Comparison of ENCODE assay signal across 17 cellular contexts in the genomic region with DNA sequence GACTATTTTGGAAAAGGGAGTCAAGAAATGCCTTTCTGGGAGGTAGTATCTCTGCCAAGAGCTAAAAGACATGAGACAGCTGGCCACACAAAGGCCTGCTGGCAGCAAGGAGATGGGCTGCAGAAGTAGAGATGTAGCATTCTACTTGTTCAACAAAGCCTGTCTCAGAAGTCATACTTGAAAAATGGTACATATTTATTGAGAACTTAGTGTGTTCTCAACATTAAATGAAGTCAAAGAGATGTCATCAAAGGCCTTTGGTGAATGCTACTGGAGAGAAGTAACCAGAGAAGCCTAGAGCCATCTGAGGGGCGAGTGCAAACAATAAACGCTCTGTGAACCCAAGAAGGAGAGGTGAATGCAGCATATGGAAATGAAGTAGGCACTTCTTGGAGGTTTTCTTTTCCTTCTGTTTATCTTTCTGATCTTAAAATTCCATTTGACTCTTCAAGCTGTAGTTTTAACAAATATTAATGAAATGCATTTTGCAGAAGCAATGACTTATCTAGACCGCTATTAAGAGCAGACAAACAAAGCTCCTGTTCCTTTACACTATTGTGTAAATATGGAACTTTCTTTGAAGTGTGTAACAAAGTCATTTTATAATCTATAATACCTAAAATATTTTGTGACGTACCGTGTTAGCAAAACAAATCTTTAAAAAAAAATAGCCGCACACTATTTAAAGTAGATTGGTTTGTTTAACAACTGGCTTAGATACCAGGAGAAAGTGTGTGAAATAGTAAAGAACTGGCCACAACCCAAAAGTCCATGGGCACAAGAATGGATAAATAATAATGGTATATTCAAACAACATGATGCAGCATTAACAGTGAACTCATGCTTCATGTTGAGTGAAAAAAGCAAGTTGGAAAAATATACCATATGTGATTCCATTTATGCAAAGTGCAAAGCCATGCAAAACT.
DNase-seq lines count a peak whose midpoint lies in the region; ATAC-seq, FAIRE-seq and TF ChIP-seq lines count a peak whose summit lies in the region.
"Had no signal": no experiment of that assay in that cellular context is flagged by ENCODE, and none has a peak within 500 bp of the region (broad histone marks: within the 10 kb centered on the region; RNA-seq: fewer than 3 reads in every experiment).

No MANE protein-coding gene starts in this region.

- no peak overlapping the region for H3K4ac ChIP-seq in IMR-90 (ENCODE audit: low read depth, low read length)

- no peak overlapping the region for H3K56ac ChIP-seq in IMR-90 (ENCODE audit: extremely low read depth, insufficient read depth, low read length)

- no peaks in the 10 kb centered on the region for H3K4me1 ChIP-seq in A549
- peaks cover 22% of the 10 kb centered on the region for H3K4me1 ChIP-seq in IMR-90 (ENCODE audit: control insufficient read depth, insufficient read depth, low read length)
- H3K4me1 ChIP-seq in endothelial cell of umbilical vein (ENCODE audit: control insufficient read depth, extremely low read depth, insufficient read depth, low read length), result no peaks in the 10 kb centered on the region
- H3K4me1 ChIP-seq in neural progenitor cell, result peaks cover 83% of the 10 kb centered on the region

- peaks cover 4% of the 10 kb centered on the region; the same call in 1 of the 2 replicates for H3K9me1 ChIP-seq in IMR-90 (ENCODE audit: insufficient read depth, low read length)
- no peaks in the 10 kb centered on the region for H3K9me1 ChIP-seq in endothelial cell of umbilical vein (replicated peaks; ENCODE audit: control insufficient read depth, extremely low read depth, insufficient read depth, low read length)

- H3K18ac ChIP-seq in IMR-90 (ENCODE audit: low read depth, low read length), result peak overlapping the region; percentile 24; the same call in 1 of the 2 replicates

- H2AK5ac ChIP-seq in IMR-90 (ENCODE audit: low read depth, low read length), result no peak overlapping the region

- no peak overlapping the region for H3K14ac ChIP-seq in IMR-90 (replicated peaks; ENCODE audit: low read depth, low read length)

- CTCF ChIA-PET in A549 (lab: Yijun Ruan, JAX), result no interaction called here
- CTCF ChIA-PET in IMR-90 (lab: Yijun Ruan, JAX), result interaction anchor here (1.3 kb wide), 1 partner anchor 30 kb away, joined by 4 read pairs; no protein-coding TSS in a partner anchor
- CTCF ChIA-PET in endothelial cell of umbilical vein (lab: Charles Lee), result no interaction called here
- CTCF ChIA-PET in activated naive CD4-positive, alpha-beta T cell treated with anti-CD3 and anti-CD28 coated beads, Interleukin-2, amount 10 ng/mL, durations not matched to agents 7 days and 5 days (lab: Charles Lee), result no interaction called here

- H3K4me3 ChIP-seq in A549 (no peak overlapping the region), IMR-90 (ENCODE audit: insufficient read depth, low read depth, low read length) (no peak overlapping the region), endothelial cell of umbilical vein (replicated peaks in 1 of 3; ENCODE audit: insufficient read depth in 1 of 3, low read depth in 1 of 3, low read length in 3 of 3) (no peak overlapping the region), neural progenitor cell (no peak overlapping the region)
- H3K4me3 ChIP-seq: gastrocnemius medialis had no signal

- H3K4me2 ChIP-seq in A549 (no peak overlapping the region), IMR-90 (ENCODE audit: low read depth, low read length) (no peak overlapping the region), endothelial cell of umbilical vein (ENCODE audit: insufficient read depth, low read length) (no peak overlapping the region), neural progenitor cell (peak overlapping the region; percentile 4)

- H3K27me3 ChIP-seq in IMR-90 (ENCODE audit: control insufficient read depth, insufficient read depth, low read length), result no peaks in the 10 kb centered on the region
- H3K27me3 ChIP-seq in endothelial cell of umbilical vein (ENCODE audit: control insufficient read depth in 2 of 2, insufficient read depth in 2 of 2, low read length in 2 of 2), result no peaks in the 10 kb centered on the region
- no peaks in the 10 kb centered on the region for H3K27me3 ChIP-seq in neural progenitor cell
- H3K27me3 ChIP-seq: gastrocnemius medialis had no signal

- H3K4me1 Mint-ChIP-seq in neural progenitor cell, result peaks cover 74% of the 10 kb centered on the region
- H3K4me1 Mint-ChIP-seq in activated naive CD4-positive, alpha-beta T cell treated with anti-CD3 and anti-CD28 coated beads, Interleukin-2, amount 10 ng/mL, durations not matched to agents 7 days and 5 days, result no peaks in the 10 kb centered on the region
- H3K4me1 Mint-ChIP-seq: activated CD4-positive, alpha-beta T cell treated with anti-CD3 and anti-CD28 coated beads, Interleukin-2, amount 10 ng/mL, durations not matched to agents 24 days and 14 days; central memory CD8-positive, alpha-beta T cell had no signal

- H2AK9ac ChIP-seq in IMR-90 (replicated peaks; ENCODE audit: low read depth, low read length, poor library complexity), result no peak overlapping the region

- DNase-seq in A549 (ENCODE audit: low read depth in 1 of 2, low spot score in 1 of 2) (no peak), IMR-90 (no peak), endothelial cell of umbilical vein (ENCODE audit: low read depth, low spot score) (no peak), neural progenitor cell (ENCODE audit: low spot score) (no peak)
- DNase-seq in activated CD8-positive, alpha-beta memory T cell treated with anti-CD3 and anti-CD28 coated beads, Interleukin-2, amount 50 U/mL, for 48 hours, result no peak
- DNase-seq in activated naive CD4-positive, alpha-beta T cell treated with anti-CD3 and anti-CD28 coated beads, Interleukin-2, amount 10 ng/mL, durations not matched to agents 7 days and 5 days, result no peak
- DNase-seq: activated CD4-positive, alpha-beta T cell treated with anti-CD3 and anti-CD28 coated beads, Interleukin-2, amount 10 ng/mL, durations not matched to agents 24 days and 14 days; activated T-cell treated with anti-CD3 and anti-CD28 coated beads for 4 hours; gastrocnemius medialis; NCI-H1092; NCI-H2227 treated with DMSO at 0.1 percent for 48 hours; T-helper 9 cell had no signal

- peaks cover 13% of the 10 kb centered on the region for H3K36me3 Mint-ChIP-seq in neural progenitor cell
- H3K36me3 Mint-ChIP-seq in activated naive CD4-positive, alpha-beta T cell treated with anti-CD3 and anti-CD28 coated beads, Interleukin-2, amount 10 ng/mL, durations not matched to agents 7 days and 5 days, result no peaks in the 10 kb centered on the region

- no peak overlapping the region for H2AFZ ChIP-seq in IMR-90 (replicated peaks; ENCODE audit: low read length, poor library complexity)
- H2AFZ ChIP-seq in endothelial cell of umbilical vein (ENCODE audit: low read depth, low read length), result no peak overlapping the region
- H2AFZ ChIP-seq in neural progenitor cell (replicated peaks), result no peak overlapping the region

- H3K36me3 ChIP-seq in IMR-90 (ENCODE audit: control insufficient read depth, insufficient read depth, low read length) (no peaks in the 10 kb centered on the region), endothelial cell of umbilical vein (ENCODE audit: control insufficient read depth in 2 of 2, extremely low read depth in 1 of 2, insufficient read depth in 2 of 2, low read length in 2 of 2) (peaks cover 0 to 1% of the 10 kb centered on the region in 2 experiments), neural progenitor cell (no peaks in the 10 kb centered on the region)
- H3K36me3 ChIP-seq: gastrocnemius medialis had no signal

- no peak overlapping the region for H3K27ac Mint-ChIP-seq in neural progenitor cell
- H3K27ac Mint-ChIP-seq in activated naive CD4-positive, alpha-beta T cell treated with anti-CD3 and anti-CD28 coated beads, Interleukin-2, amount 10 ng/mL, durations not matched to agents 7 days and 5 days, result no peak overlapping the region
- H3K27ac Mint-ChIP-seq: activated CD4-positive, alpha-beta T cell treated with anti-CD3 and anti-CD28 coated beads, Interleukin-2, amount 10 ng/mL, durations not matched to agents 24 days and 14 days; memory B cell; stimulated activated naive CD8-positive, alpha-beta T cell treated with anti-CD3 and anti-CD28 coated beads, Interleukin-15, Interleukin-2, amounts not matched to agents 100 ng/mL and 50 ng/mL, for 24 hours had no signal

- no peaks in the 10 kb centered on the region for H3K27me3 Mint-ChIP-seq in neural progenitor cell (ENCODE audit: insufficient read depth, low read depth)
- no peaks in the 10 kb centered on the region for H3K27me3 Mint-ChIP-seq in activated naive CD4-positive, alpha-beta T cell treated with anti-CD3 and anti-CD28 coated beads, Interleukin-2, amount 10 ng/mL, durations not matched to agents 7 days and 5 days
- H3K27me3 Mint-ChIP-seq: central memory CD8-positive, alpha-beta T cell; memory B cell had no signal

- no peak overlapping the region for H3K9ac ChIP-seq in IMR-90 (ENCODE audit: low read depth, low read length)
- no peak overlapping the region for H3K9ac ChIP-seq in endothelial cell of umbilical vein (replicated peaks; ENCODE audit: extremely low read depth, insufficient read depth, low read length)
- H3K9ac ChIP-seq in neural progenitor cell, result no peak overlapping the region

- 76% methylated on average over 6 of the region's 6 CpGs for WGBS in A549 (ENCODE audit: missing lambda C conversion rate)
- WGBS in IMR-90 (ENCODE audit: extremely low coverage in 2 of 2, insufficient read length in 1 of 2), 2 experiments, result no CpG with 5 or more reads among the region's 6 CpGs

- no peak overlapping the region for H2BK20ac ChIP-seq in IMR-90 (ENCODE audit: low read depth, low read length)

- TF ChIP-seq RAD21 in A549 (conservative IDR thresholded peaks at IDR 0.05 in 1 of 2, IDR thresholded peaks at IDR 0.05 in 1 of 2) (no peak), IMR-90 (IDR thresholded peaks at IDR 0.05; ENCODE audit: low read length) (no peak)

- ATAC-seq in A549, result no peak
- ATAC-seq in IMR-90 (ENCODE audit: low read depth), result no peak
- ATAC-seq in GM19324 (IDR thresholded peaks at IDR 0.05; ENCODE audit: low FRiP score, unreplicated experiment), result no peak
- no peak for ATAC-seq in HG03457 (IDR thresholded peaks at IDR 0.05; ENCODE audit: unreplicated experiment)

- no peaks in the 10 kb centered on the region for H3K9me3 ChIP-seq in A549
- no peaks in the 10 kb centered on the region for H3K9me3 ChIP-seq in IMR-90 (ENCODE audit: control insufficient read depth, insufficient read depth, low read length)
- H3K9me3 ChIP-seq in endothelial cell of umbilical vein (replicated peaks; ENCODE audit: control insufficient read depth, insufficient read depth, low read length), result no peaks in the 10 kb centered on the region
- H3K9me3 ChIP-seq in neural progenitor cell (ENCODE audit: low read depth), result no peaks in the 10 kb centered on the region
- H3K9me3 ChIP-seq: gastrocnemius medialis had no signal

- TF ChIP-seq CTCF in A549 (IDR thresholded peaks at IDR 0.05), result no peak
- TF ChIP-seq CTCF in IMR-90 (conservative IDR thresholded peaks at IDR 0.05; ENCODE audit: low read depth, low read length), result no peak
- TF ChIP-seq CTCF in endothelial cell of umbilical vein (IDR thresholded peaks at IDR 0.05; ENCODE audit: extremely low read depth in 1 of 2, insufficient read depth in 1 of 2, low read depth in 1 of 2, low read length in 2 of 2), result no peak
- TF ChIP-seq CTCF in neural progenitor cell (IDR thresholded peaks at IDR 0.05), result no peak

- no peaks in the 10 kb centered on the region for H3K9me3 Mint-ChIP-seq in neural progenitor cell
- no peaks in the 10 kb centered on the region for H3K9me3 Mint-ChIP-seq in activated naive CD4-positive, alpha-beta T cell treated with anti-CD3 and anti-CD28 coated beads, Interleukin-2, amount 10 ng/mL, durations not matched to agents 7 days and 5 days
- H3K9me3 Mint-ChIP-seq: activated CD4-positive, alpha-beta T cell treated with anti-CD3 and anti-CD28 coated beads, Interleukin-2, amount 10 ng/mL, durations not matched to agents 24 days and 14 days; memory B cell; stimulated activated naive CD8-positive, alpha-beta T cell treated with anti-CD3 and anti-CD28 coated beads, Interleukin-15, Interleukin-2, amounts not matched to agents 100 ng/mL and 50 ng/mL, for 24 hours had no signal

- no peak for TF ChIP-seq POLR2A in A549 (IDR thresholded peaks at IDR 0.05; ENCODE audit: low read length)
- no peak for TF ChIP-seq POLR2A in IMR-90 (IDR thresholded peaks at IDR 0.05; ENCODE audit: low read depth, low read length)
- TF ChIP-seq POLR2A in endothelial cell of umbilical vein (IDR thresholded peaks at IDR 0.05; ENCODE audit: low read depth, low read length), result no peak

- TF ChIP-seq EP300 in A549 (IDR thresholded peaks at IDR 0.05), result no peak

- no peak overlapping the region; the same call in 2 of the 3 replicates for H2BK15ac ChIP-seq in IMR-90 (ENCODE audit: low read depth, low read length)

- no peak overlapping the region for H3K4me3 Mint-ChIP-seq in neural progenitor cell
- H3K4me3 Mint-ChIP-seq in activated naive CD4-positive, alpha-beta T cell treated with anti-CD3 and anti-CD28 coated beads, Interleukin-2, amount 10 ng/mL, durations not matched to agents 7 days and 5 days, result no peak overlapping the region
- H3K4me3 Mint-ChIP-seq: activated CD4-positive, alpha-beta T cell treated with anti-CD3 and anti-CD28 coated beads, Interleukin-2, amount 10 ng/mL, durations not matched to agents 24 days and 14 days; central memory CD8-positive, alpha-beta T cell; memory B cell; stimulated activated naive CD8-positive, alpha-beta T cell treated with anti-CD3 and anti-CD28 coated beads, Interleukin-15, Interleukin-2, amounts not matched to agents 100 ng/mL and 50 ng/mL, for 24 hours had no signal

- H3K27ac ChIP-seq in A549, result no peak overlapping the region
- peak overlapping the region; percentile 7; the same call in 1 of the 2 replicates for H3K27ac ChIP-seq in IMR-90 (ENCODE audit: insufficient read depth, low read length)
- H3K27ac ChIP-seq in endothelial cell of umbilical vein (ENCODE audit: insufficient read depth, low read depth, low read length), result no peak overlapping the region
- no peak overlapping the region for H3K27ac ChIP-seq in neural progenitor cell

- H3F3A ChIP-seq in neural progenitor cell (ENCODE audit: low read depth), result peaks cover 44% of the 10 kb centered on the region

- no peaks in the 10 kb centered on the region for H3K79me2 ChIP-seq in endothelial cell of umbilical vein (ENCODE audit: control insufficient read depth, insufficient read depth, low read length)
- peaks cover 100% of the 10 kb centered on the region for H3K79me2 ChIP-seq in neural progenitor cell (ENCODE audit: low read depth)

- in situ Hi-C loops in IMR-90 (cut with MboI; ENCODE audit: low sequenced_read_pairs), result no loop called here

- no peak overlapping the region for H2BK5ac ChIP-seq in IMR-90 (ENCODE audit: low read depth, low read length, poor library complexity, severe bottlenecking)

- FAIRE-seq in A549 (lab: Jason Lieb, UNC), result peak; percentile 43
- peak; percentile 60 for FAIRE-seq in endothelial cell of umbilical vein (lab: Jason Lieb, UNC)

- dilution Hi-C loops in IMR-90 (cut with HindIII; ENCODE audit: low sequenced_read_pairs, unreplicated experiment), result no loop called here
- dilution Hi-C loops in endothelial cell of umbilical vein (cut with MboI; ENCODE audit: extremely low pct_ligation_motif_present, low sequenced_read_pairs), result no loop called here

- no peak overlapping the region for H4K5ac ChIP-seq in IMR-90 (ENCODE audit: low read depth, low read length)

- BruUV-seq in IMR-90 (replicated peaks; lab: Mats Ljungman, UMichigan) (no TSS peak), endothelial cell of umbilical vein (replicated peaks; lab: Mats Ljungman, UMichigan) (no TSS peak)

- no peaks in the 10 kb centered on the region for H4K20me1 ChIP-seq in IMR-90 (ENCODE audit: insufficient read depth, low read length)
- no peaks in the 10 kb centered on the region for H4K20me1 ChIP-seq in endothelial cell of umbilical vein (replicated peaks; ENCODE audit: control insufficient read depth, extremely low read depth, insufficient read depth, low read length)
- peaks cover 100% of the 10 kb centered on the region for H4K20me1 ChIP-seq in neural progenitor cell (ENCODE audit: low read depth)

- POLR2A ChIA-PET in A549 (lab: Yijun Ruan, JAX), result no interaction called here
- POLR2A ChIA-PET in IMR-90 (lab: Charles Lee; ENCODE audit: unreplicated experiment), result no interaction called here
- POLR2A ChIA-PET in endothelial cell of umbilical vein (lab: Charles Lee), result no interaction called here

- no peak overlapping the region for H4K8ac ChIP-seq in IMR-90 (ENCODE audit: low read depth in 2 of 2, low read length in 2 of 2)

- no peak overlapping the region; the same call in 1 of the 2 replicates for H4K91ac ChIP-seq in IMR-90 (ENCODE audit: insufficient read depth, low read depth, low read length)

- H2BK120ac ChIP-seq in IMR-90 (ENCODE audit: low read depth, low read length), result no peak overlapping the region; the same call in 1 of the 2 replicates

- H3K23ac ChIP-seq in IMR-90 (ENCODE audit: low read depth, low read length), result no peak overlapping the region

- intact Hi-C loops in IMR-90 (cut with micrococcal nuclease), result no loop called here
- intact Hi-C loops in endothelial cell of umbilical vein (cut with micrococcal nuclease), result no loop called here

- H3K79me1 ChIP-seq in IMR-90 (ENCODE audit: low read depth in 1 of 2, low read length in 2 of 2), result peaks cover 30 to 49% of the 10 kb centered on the region in 2 experiments
